ENCODE assay signal across 8 cellular contexts in the genomic region with DNA sequence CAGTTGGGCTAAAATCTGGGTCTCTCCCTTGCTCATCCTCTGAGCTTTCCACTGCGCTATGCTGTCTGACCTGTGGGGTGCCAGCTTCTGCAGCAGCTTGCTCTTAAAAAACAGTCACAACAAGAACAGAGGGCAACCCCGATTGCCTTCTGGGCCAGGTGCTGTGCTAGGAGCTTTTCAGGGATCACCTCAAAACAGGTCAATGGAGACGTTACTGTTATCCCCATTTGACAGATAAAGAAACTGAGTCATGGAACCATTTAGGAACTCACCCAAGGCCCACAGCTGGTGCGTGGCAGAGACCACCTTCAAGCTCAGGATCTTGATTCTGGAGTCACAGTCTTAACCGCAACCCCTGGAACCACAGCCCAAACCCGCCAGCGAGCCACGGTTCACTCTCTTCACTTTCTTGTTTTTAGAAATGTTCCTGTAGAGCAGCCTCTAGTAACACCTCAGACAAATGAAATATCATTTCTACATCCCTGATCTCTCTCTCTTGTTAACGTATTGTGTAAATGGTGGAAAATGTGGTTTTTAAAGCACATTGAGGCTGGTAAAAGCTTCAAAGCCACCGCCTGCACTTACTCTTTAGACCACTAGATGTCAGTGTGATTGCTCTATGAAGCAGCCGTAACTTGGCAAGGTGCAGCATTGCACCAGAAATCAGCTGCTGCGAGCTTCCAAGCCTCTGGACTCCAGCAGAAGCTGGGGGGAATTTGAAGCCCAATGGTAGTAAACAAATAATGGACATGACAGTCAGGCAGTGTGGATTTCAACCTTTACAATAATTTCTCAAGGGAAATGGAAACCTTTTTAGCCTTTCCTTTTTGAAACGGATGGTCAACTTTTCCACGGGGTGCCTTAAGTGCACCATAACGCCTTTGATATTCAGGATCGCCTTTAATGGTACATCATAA. TPM values are rescaled to one million over a fixed set of nuclear protein-coding genes. Genes with fewer than 3 reads are reported as not detected.
DNase-seq lines count a peak whose midpoint lies in the region; ATAC-seq and TF ChIP-seq lines count a peak whose summit lies in the region.

No MANE protein-coding gene starts in this region.

- H3K4me1 Mint-ChIP-seq in activated T-helper 2 cell treated with anti-CD3 and anti-CD28 coated beads, Interferon-gamma antibody, Interleukin-2, Interleukin-4, amounts not matched to agents 10 μg/mL and 5 μg/mL and 100 μg/mL, durations not matched to agents 14 hours and 24 hours and 36 hours (ENCODE audit: low read depth) = peaks cover 51% of the 10 kb centered on the region
- no peaks in the 10 kb centered on the region for H3K4me1 Mint-ChIP-seq in neural progenitor cell

- H4K20me1 ChIP-seq in neural progenitor cell (ENCODE audit: low read depth) = no peaks in the 10 kb centered on the region

- H3K4me3 Mint-ChIP-seq in activated T-helper 2 cell treated with anti-CD3 and anti-CD28 coated beads, Interferon-gamma antibody, Interleukin-2, Interleukin-4, amounts not matched to agents 10 μg/mL and 5 μg/mL and 100 μg/mL, durations not matched to agents 14 hours and 24 hours and 36 hours (ENCODE audit: low read depth) = peak overlapping the region; percentile 72
- no peak overlapping the region for H3K4me3 Mint-ChIP-seq in neural progenitor cell

- H3K4me1 ChIP-seq in RWPE2 (ENCODE audit: insufficient read depth, poor library complexity, severe bottlenecking) = peaks cover 13% of the 10 kb centered on the region
- H3K4me1 ChIP-seq in neural progenitor cell = no peaks in the 10 kb centered on the region
- peaks cover 0 to 5% of the 10 kb centered on the region in 2 donors for H3K4me1 ChIP-seq in thoracic aorta (ENCODE audit: control insufficient read depth in 1 of 2, low read depth in 2 of 2)

- DNase-seq in Daoy (ENCODE audit: low read depth) (peak; percentile 62), RWPE2 (ENCODE audit: low spot score) (no peak), fibroblast of the aortic adventitia (ENCODE audit: low read depth) (peak; percentile 90), neural progenitor cell (ENCODE audit: low spot score) (peak; percentile 81), thoracic aorta (ENCODE audit: low spot score) (peak; percentile 48)
- peak; percentile 66 for DNase-seq in activated T-helper 2 cell treated with anti-CD3 and anti-CD28 coated beads, Interferon-gamma antibody, Interleukin-2, Interleukin-4, amounts not matched to agents 10 μg/mL and 5 μg/mL and 100 μg/mL, durations not matched to agents 14 hours and 24 hours and 36 hours (ENCODE audit: low spot score)

- peak overlapping the region; percentile 13 for H2AFZ ChIP-seq in neural progenitor cell (replicated peaks)

- H3K27me3 ChIP-seq in RWPE2 (ENCODE audit: insufficient read depth, poor library complexity, severe bottlenecking) (no peaks in the 10 kb centered on the region), neural progenitor cell (no peaks in the 10 kb centered on the region), thoracic aorta (replicated peaks; ENCODE audit: insufficient read depth) (no peaks in the 10 kb centered on the region)

- no peak overlapping the region for H3K4me3 ChIP-seq in RWPE2 (ENCODE audit: severe bottlenecking)
- no peak overlapping the region for H3K4me3 ChIP-seq in fibroblast of the aortic adventitia (ENCODE audit: low read depth, low read length)
- no peak overlapping the region for H3K4me3 ChIP-seq in neural progenitor cell
- H3K4me3 ChIP-seq in thoracic aorta = peak overlapping the region; percentile 1

- H3K79me2 ChIP-seq in neural progenitor cell (ENCODE audit: low read depth) = no peaks in the 10 kb centered on the region

- intact Hi-C loops in activated T-helper 2 cell treated with anti-CD3 and anti-CD28 coated beads, Interferon-gamma antibody, Interleukin-2, Interleukin-4, amounts not matched to agents 10 μg/mL and 5 μg/mL and 100 μg/mL, durations not matched to agents 14 hours and 24 hours and 36 hours (cut with micrococcal nuclease) = loop anchor here (1.0 to 10.0 kb wide), 6 partner anchors 15 to 1187 kb away; no protein-coding TSS in a partner anchor

- ATAC-seq in GM21723 (IDR thresholded peaks at IDR 0.05; ENCODE audit: unreplicated experiment) (peak; percentile 85), RWPE2 (ENCODE audit: low read depth) (peak; percentile 58; the same call in 2 of the 3 replicates), thoracic aorta (ENCODE audit: insufficient number of reproducible peaks, low FRiP score, low read depth) (peak; percentile 63)

- H3K4me2 ChIP-seq in neural progenitor cell = no peak overlapping the region

- H3F3A ChIP-seq in neural progenitor cell (ENCODE audit: low read depth) = no peaks in the 10 kb centered on the region

- H3K9me3 Mint-ChIP-seq in activated T-helper 2 cell treated with anti-CD3 and anti-CD28 coated beads, Interferon-gamma antibody, Interleukin-2, Interleukin-4, amounts not matched to agents 10 μg/mL and 5 μg/mL and 100 μg/mL, durations not matched to agents 14 hours and 24 hours and 36 hours = no peaks in the 10 kb centered on the region
- no peaks in the 10 kb centered on the region for H3K9me3 Mint-ChIP-seq in neural progenitor cell

- H3K27ac Mint-ChIP-seq in activated T-helper 2 cell treated with anti-CD3 and anti-CD28 coated beads, Interferon-gamma antibody, Interleukin-2, Interleukin-4, amounts not matched to agents 10 μg/mL and 5 μg/mL and 100 μg/mL, durations not matched to agents 14 hours and 24 hours and 36 hours = peak overlapping the region; percentile 78
- no peak overlapping the region for H3K27ac Mint-ChIP-seq in neural progenitor cell

- no peak overlapping the region for H3K9ac ChIP-seq in neural progenitor cell

- H3K27ac ChIP-seq in RWPE2 (ENCODE audit: poor library complexity, severe bottlenecking) = no peak overlapping the region
- H3K27ac ChIP-seq in neural progenitor cell = no peak overlapping the region
- no peak overlapping the region for H3K27ac ChIP-seq in thoracic aorta

- H3K9me3 ChIP-seq in RWPE2 (ENCODE audit: severe bottlenecking) = no peaks in the 10 kb centered on the region
- no peaks in the 10 kb centered on the region for H3K9me3 ChIP-seq in neural progenitor cell (ENCODE audit: low read depth)
- H3K9me3 ChIP-seq in thoracic aorta = no peaks in the 10 kb centered on the region

- H3K27me3 Mint-ChIP-seq in activated T-helper 2 cell treated with anti-CD3 and anti-CD28 coated beads, Interferon-gamma antibody, Interleukin-2, Interleukin-4, amounts not matched to agents 10 μg/mL and 5 μg/mL and 100 μg/mL, durations not matched to agents 14 hours and 24 hours and 36 hours (ENCODE audit: low read depth) = no peaks in the 10 kb centered on the region
- peaks cover 2% of the 10 kb centered on the region for H3K27me3 Mint-ChIP-seq in neural progenitor cell (ENCODE audit: insufficient read depth, low read depth)

- H3K36me3 Mint-ChIP-seq in activated T-helper 2 cell treated with anti-CD3 and anti-CD28 coated beads, Interferon-gamma antibody, Interleukin-2, Interleukin-4, amounts not matched to agents 10 μg/mL and 5 μg/mL and 100 μg/mL, durations not matched to agents 14 hours and 24 hours and 36 hours (ENCODE audit: low read depth) = no peaks in the 10 kb centered on the region
- H3K36me3 Mint-ChIP-seq in neural progenitor cell = no peaks in the 10 kb centered on the region

- TF ChIP-seq CTCF in LNCAP (IDR thresholded peaks at IDR 0.05) (peak; percentile 94), RWPE2 (IDR thresholded peaks at IDR 0.05; ENCODE audit: poor library complexity, severe bottlenecking) (peak; percentile 99), fibroblast of the aortic adventitia (IDR thresholded peaks at IDR 0.05; ENCODE audit: insufficient read depth, low read length) (peak; percentile 96), neural progenitor cell (IDR thresholded peaks at IDR 0.05) (peak; percentile 98), thoracic aorta (IDR thresholded peaks at IDR 0.05) (peak; percentile 95)

- H3K36me3 ChIP-seq in RWPE2 (ENCODE audit: low read depth) (no peaks in the 10 kb centered on the region), neural progenitor cell (no peaks in the 10 kb centered on the region), thoracic aorta (no peaks in the 10 kb centered on the region)

RNA-seq across cellular contexts. Expression of a gene that starts 1.7 kb away (rescaled TPM):
- total RNA-seq in Daoy (2014; rRNA removed; shearing (Covaris generic)) = not detected in 2 replicates
- total RNA-seq in activated T-helper 2 cell treated with anti-CD3 and anti-CD28 coated beads, Interferon-gamma antibody, Interleukin-2, Interleukin-4, amounts not matched to agents 10 μg/mL and 5 μg/mL and 100 μg/mL, durations not matched to agents 14 hours and 24 hours and 36 hours = 66.4 and 70.7 TPM in 2 replicates
- total RNA-seq in fibroblast of the aortic adventitia (ENCODE audit: low replicate concordance) = 0.08 and 0.54 TPM in 2 replicates
- total RNA-seq in neural progenitor cell (ENCODE audit: low replicate concordance) = not detected in 2 replicates
- total RNA-seq in thoracic aorta = 10 to 100 TPM; 12.9 to 29.8 TPM
